ENCODE assay signal across 1 cellular context in genomic region chr6:36340671-36341454, GRCh38.
TF ChIP-seq lines count a peak whose summit lies in the region.

No MANE protein-coding gene starts in this region.

TF ChIP-seq in GM23338, 12 proteins besides CTCF, POLR2A, EP300 and RAD21 (continued from another document):
- no peak for TF ChIP-seq ETS1 (IDR thresholded peaks at IDR 0.05)
